ENCODE assay signal across 10 cellular contexts in genomic region chrX:78957768-78958130, GRCh38. TPM values are rescaled to one million over a fixed set of nuclear protein-coding genes. Genes with fewer than 3 reads are reported as not detected.
DNase-seq lines count a peak whose midpoint lies in the region; ATAC-seq and TF ChIP-seq lines count a peak whose summit lies in the region.
"Had no signal": no experiment of that assay in that cellular context is flagged by ENCODE, and none has a peak within 500 bp of the region (broad histone marks: within the 10 kb centered on the region; RNA-seq: fewer than 3 reads in every experiment).

No MANE protein-coding gene starts in this region.

- ATAC-seq in activated CD4-positive, alpha-beta T cell treated with anti-CD3 and anti-CD28 coated beads for 36 hours = no peak
- peak; percentile 85 for ATAC-seq in GM21529 (IDR thresholded peaks at IDR 0.05; ENCODE audit: unreplicated experiment)
- peak; percentile 77 for ATAC-seq in HG03280 (IDR thresholded peaks at IDR 0.05; ENCODE audit: unreplicated experiment)
- peak; percentile 83 to 86 for ATAC-seq in naive B cell (ENCODE audit: low read depth in 2 of 2)
- ATAC-seq: gastroesophageal sphincter had no signal

- no peak overlapping the region for H3K4me3 Mint-ChIP-seq in activated CD4-positive, alpha-beta T cell treated with anti-CD3 and anti-CD28 coated beads for 36 hours
- peak overlapping the region in 7 of 8 donors; percentile 18 to 85 (median 70) for H3K4me3 Mint-ChIP-seq in naive B cell

- H3K27me3 Mint-ChIP-seq in activated CD4-positive, alpha-beta T cell treated with anti-CD3 and anti-CD28 coated beads for 36 hours = no peaks in the 10 kb centered on the region
- no peaks in the 10 kb centered on the region for H3K27me3 Mint-ChIP-seq in naive B cell

- peaks cover 2% of the 10 kb centered on the region for H3K9me3 Mint-ChIP-seq in activated CD4-positive, alpha-beta T cell treated with anti-CD3 and anti-CD28 coated beads for 36 hours (ENCODE audit: low read depth)
- H3K9me3 Mint-ChIP-seq in naive B cell = peaks cover 0 to 3% (median 0%) of the 10 kb centered on the region in 7 donors

- H3K36me3 Mint-ChIP-seq in activated CD4-positive, alpha-beta T cell treated with anti-CD3 and anti-CD28 coated beads for 36 hours (ENCODE audit: low read depth) = peaks cover 69% of the 10 kb centered on the region
- peaks cover 11 to 26% of the 10 kb centered on the region in 2 donors for H3K36me3 Mint-ChIP-seq in naive B cell

- H3K27ac Mint-ChIP-seq in activated CD4-positive, alpha-beta T cell treated with anti-CD3 and anti-CD28 coated beads for 36 hours = peak overlapping the region; percentile 26
- H3K27ac Mint-ChIP-seq in naive B cell = peak overlapping the region; percentile 64 to 98 (median 74)

- DNase-seq in activated CD4-positive, alpha-beta T cell treated with anti-CD3 and anti-CD28 coated beads for 36 hours = no peak
- DNase-seq in activated CD4-positive, alpha-beta T cell treated with anti-CD3 and anti-CD28 coated beads, Interleukin-2, amount 50 U/mL, for 1 hour = no peak
- DNase-seq in naive B cell (peak; percentile 58), foreskin fibroblast (no peak), NCI-H2171 treated with DMSO at 0.1 percent for 48 hours (lab: John Stamatoyannopoulos, UW) (no peak), NCI-H774 (lab: John Stamatoyannopoulos, UW) (no peak)
- DNase-seq: IMR-90 had no signal

- H3K4me3 ChIP-seq in foreskin fibroblast (ENCODE audit: low read depth in 1 of 2, low read length in 2 of 2) = no peak overlapping the region
- H3K4me3 ChIP-seq: gastroesophageal sphincter had no signal

- no peak for TF ChIP-seq CTCF in foreskin fibroblast (IDR thresholded peaks at IDR 0.05; ENCODE audit: low read depth, low read length)

- intact Hi-C loops in activated CD4-positive, alpha-beta T cell treated with anti-CD3 and anti-CD28 coated beads for 36 hours (cut with DNase I, micrococcal nuclease) = no loop called here

- peaks cover 69% of the 10 kb centered on the region for H3K4me1 Mint-ChIP-seq in activated CD4-positive, alpha-beta T cell treated with anti-CD3 and anti-CD28 coated beads for 36 hours
- H3K4me1 Mint-ChIP-seq in naive B cell = peaks cover 35 to 76% (median 75%) of the 10 kb centered on the region in 3 donors

- CTCF ChIA-PET in activated CD4-positive, alpha-beta T cell treated with anti-CD3 and anti-CD28 coated beads for 36 hours (lab: Charles Lee) = interaction anchor here (0.6 kb wide), 1 partner anchor 181 kb away, joined by 5 read pairs; no protein-coding TSS in a partner anchor

- POLR2A ChIA-PET in activated CD4-positive, alpha-beta T cell treated with anti-CD3 and anti-CD28 coated beads for 36 hours (lab: Charles Lee) = no interaction called here

RNA-seq across cellular contexts. Expression of gene P2RY10, which starts 12.6 kb away (rescaled TPM):
- 10 to 100 TPM; 30.4 to 65.7 TPM for total RNA-seq in activated CD4-positive, alpha-beta T cell treated with anti-CD3 and anti-CD28 coated beads for 36 hours
- 100 to 1,000 TPM; 236 to 292 (median 251) TPM for polyA plus RNA-seq in naive B cell (ENCODE audit: low read depth in 6 of 6)
- total RNA-seq: gastroesophageal sphincter, IMR-90 had no signal
- polyA plus RNA-seq: IMR-90 had no signal
